In genomic region chr1:24503870-24504523, GRCh38 we compare ENCODE assay signal across 1 cellular context.
TF ChIP-seq lines count a peak whose summit lies in the region.

No MANE protein-coding gene starts in this region.

TF ChIP-seq in IMR-90, 13 proteins besides CTCF, POLR2A, EP300 and RAD21 (continued from another document):
- TF ChIP-seq USF2 (IDR thresholded peaks at IDR 0.05; ENCODE audit: low read depth, low read length): no peak
- no peak for TF ChIP-seq ELK1 (IDR thresholded peaks at IDR 0.05; ENCODE audit: borderline replicate concordance, low read depth, low read length)
- TF ChIP-seq CEBPB (IDR thresholded peaks at IDR 0.05; ENCODE audit: low read depth, low read length): no peak
- TF ChIP-seq RFX5 (IDR thresholded peaks at IDR 0.05; ENCODE audit: low read depth, low read length): no peak
- no peak for TF ChIP-seq SMC3 (IDR thresholded peaks at IDR 0.05; ENCODE audit: low read depth, low read length)
- no peak for TF ChIP-seq MAZ (IDR thresholded peaks at IDR 0.05; ENCODE audit: borderline replicate concordance, low read depth, low read length)
